In genomic region chr4:56408978-56409377, GRCh38 we compare ENCODE assay signal across 2 cellular contexts.
TF ChIP-seq lines count a peak whose summit lies in the region.

No MANE protein-coding gene starts in this region.

TF ChIP-seq in endothelial cell of umbilical vein, 7 proteins besides CTCF, POLR2A, EP300 and RAD21:
- TF ChIP-seq FOS (IDR thresholded peaks at IDR 0.05; ENCODE audit: borderline replicate concordance, insufficient read depth, low read length) (no peak), MAX (IDR thresholded peaks at IDR 0.05; ENCODE audit: insufficient read depth, insufficient read length) (no peak), GATA2 (IDR thresholded peaks at IDR 0.05; ENCODE audit: insufficient read depth, insufficient read length, low read depth, low read length) (no peak), MYC (IDR thresholded peaks at IDR 0.05; ENCODE audit: low read depth, low read length) (no peak), EZH2 (IDR thresholded peaks at IDR 0.05; ENCODE audit: borderline replicate concordance, low read depth, low read length, severe bottlenecking) (no peak), POLR2AphosphoS5 (IDR thresholded peaks at IDR 0.05; ENCODE audit: insufficient read depth, low read depth, low read length) (no peak), JUN (IDR thresholded peaks at IDR 0.05; ENCODE audit: borderline replicate concordance, insufficient read depth, insufficient read length, low read depth) (no peak)

TF ChIP-seq in neural cell, 6 proteins besides CTCF, POLR2A, EP300 and RAD21:
- no peak for TF ChIP-seq REST (IDR thresholded peaks at IDR 0.05; ENCODE audit: borderline replicate concordance)
- no peak for TF ChIP-seq TAF1 (IDR thresholded peaks at IDR 0.05; ENCODE audit: low read depth)
- TF ChIP-seq POLR2AphosphoS5 (IDR thresholded peaks at IDR 0.05), result no peak
- no peak for TF ChIP-seq SMC3 (conservative IDR thresholded peaks at IDR 0.05; ENCODE audit: poor library complexity)
- TF ChIP-seq MXI1 (conservative IDR thresholded peaks at IDR 0.05; ENCODE audit: poor library complexity, severe bottlenecking), result no peak
